ENCODE assay signal across 6 cellular contexts in the genomic region with DNA sequence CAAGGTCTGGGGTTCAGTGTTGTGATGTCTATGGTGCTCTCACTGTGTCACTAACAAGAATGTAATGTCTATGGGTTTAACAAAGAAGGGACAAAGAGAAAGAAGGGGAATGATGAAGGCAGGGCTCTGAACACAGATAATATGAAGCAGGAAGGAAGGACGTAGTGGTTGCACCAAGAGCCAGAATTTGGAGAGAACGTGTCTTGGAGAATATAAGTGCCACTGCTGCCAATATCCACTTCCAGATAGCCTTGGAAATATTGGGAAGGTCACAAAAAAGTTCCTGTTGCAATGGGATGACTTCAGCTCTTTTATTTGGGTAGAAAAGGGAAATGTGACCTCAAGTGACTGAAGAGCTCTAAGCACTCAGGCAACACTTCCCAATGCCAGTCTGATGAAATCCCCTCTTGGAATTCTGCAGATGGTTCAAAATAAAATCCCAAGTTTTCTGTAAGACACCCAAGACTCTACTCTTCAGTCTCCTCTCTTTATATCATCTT.
"Had no signal": no experiment of that assay in that cellular context is flagged by ENCODE, and none has a peak within 500 bp of the region (broad histone marks: within the 10 kb centered on the region; RNA-seq: fewer than 3 reads in every experiment).

No MANE protein-coding gene starts in this region.

- H3K9me3 Mint-ChIP-seq: GM23338, H9 had no signal

- FAIRE-seq: H1, H54, HTR-8/SVneo had no signal

- H3K4me3 Mint-ChIP-seq: GM23338, H9 had no signal

- H3K4me3 ChIP-seq: GM23338 had no signal

- ATAC-seq: GM23338 had no signal

- H2AFZ ChIP-seq: GM23338 had no signal

- DNase-seq: H9, HCEC 1CT had no signal

- H3K4me2 ChIP-seq: GM23338 had no signal

- H3K27ac Mint-ChIP-seq: GM23338, H9 had no signal
